In the genomic region with DNA sequence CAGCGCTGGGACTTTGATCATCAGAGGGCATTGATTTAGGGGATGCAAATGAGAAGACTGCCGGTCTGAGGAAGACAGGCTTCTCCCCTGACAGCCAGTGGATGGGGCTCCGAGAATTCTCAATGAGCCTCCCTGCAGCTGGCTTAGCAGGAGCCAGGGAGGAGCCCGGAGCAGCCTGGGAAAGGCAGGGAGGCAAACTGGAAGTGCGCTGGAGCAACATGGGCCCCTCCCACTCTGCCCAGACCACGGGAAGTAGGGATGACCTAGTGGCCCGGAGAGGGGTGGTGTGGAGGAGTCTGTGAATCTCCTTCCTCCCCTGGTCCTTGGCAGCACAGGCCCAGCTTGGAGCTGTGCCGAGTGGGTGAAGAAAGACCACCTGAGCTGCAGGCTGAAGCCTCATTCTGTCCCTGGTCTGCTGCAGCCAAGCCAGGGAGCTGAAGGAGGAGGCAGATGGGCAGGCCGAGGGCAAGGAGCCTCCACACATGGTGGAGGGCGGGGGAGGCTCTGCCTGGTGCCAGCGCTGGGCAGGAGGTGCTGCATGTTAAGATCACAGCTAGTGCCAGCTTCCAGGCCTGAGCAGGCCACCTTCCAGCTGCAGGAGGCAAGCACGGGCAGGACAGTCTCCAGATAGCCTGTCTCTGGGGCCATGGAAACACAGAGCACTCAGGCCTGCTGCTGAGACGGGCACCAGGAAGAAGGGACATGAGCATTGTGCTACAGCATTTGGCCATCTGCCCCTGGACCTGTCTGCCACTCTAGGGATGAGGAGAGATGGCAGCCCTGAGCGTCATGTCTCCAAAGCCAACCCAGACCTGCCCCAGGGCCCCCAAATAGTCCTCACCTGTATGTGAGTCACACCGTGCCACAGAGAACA, we compare ENCODE assay signal across 9 cellular contexts. TPM values are rescaled to one million over a fixed set of nuclear protein-coding genes. Genes with fewer than 3 reads are reported as not detected.
DNase-seq lines count a peak whose midpoint lies in the region; ATAC-seq and TF ChIP-seq lines count a peak whose summit lies in the region.
"Had no signal": no experiment of that assay in that cellular context is flagged by ENCODE, and none has a peak within 500 bp of the region (broad histone marks: within the 10 kb centered on the region; RNA-seq: fewer than 3 reads in every experiment).

No MANE protein-coding gene starts in this region.

- H2BK12ac ChIP-seq in H9 (ENCODE audit: insufficient read length, low read depth, low read length) = no peak overlapping the region

- H3K9ac ChIP-seq in H9 (ENCODE audit: extremely low read depth, insufficient read length, low read length) (no peak overlapping the region), SK-N-SH (no peak overlapping the region)

- H4K20me1 ChIP-seq in H9 (ENCODE audit: control insufficient read depth, insufficient read depth, insufficient read length) (no peaks in the 10 kb centered on the region), SK-N-SH (ENCODE audit: insufficient read depth) (no peaks in the 10 kb centered on the region)

- no peak overlapping the region for H3K18ac ChIP-seq in H9 (ENCODE audit: insufficient read length, low read depth, low read length)

- TF ChIP-seq RAD21 in SK-N-SH (IDR thresholded peaks at IDR 0.05; ENCODE audit: low read length) = no peak

- H3K27ac ChIP-seq in H9 (ENCODE audit: insufficient read length, low read depth, low read length) (no peak overlapping the region), SK-N-SH (ENCODE audit: low read depth in 2 of 2, low read length in 1 of 2) (peak overlapping the region in 1 of 2 experiments; percentile 70; a peak in 1 of 4 replicates), gastrocnemius medialis (no peak overlapping the region)

- H2BK20ac ChIP-seq in H9 (ENCODE audit: low read depth, low read length, poor library complexity, severe bottlenecking) = no peak overlapping the region

- peak overlapping the region in 2 of 3 experiments; percentile 40 to 78; a peak in 4 of 7 replicates for H3K27ac Mint-ChIP-seq in H9
- H3K27ac Mint-ChIP-seq: T-helper 1 cell treated with Interleukin-12 subunit alpha and Interleukin-12 subunit beta and Interleukin-4 antibody, amounts not matched to agents 30 μg/mL and 1 μg/mL, for 36 hours had no signal

- no peak for TF ChIP-seq EP300 in SK-N-SH (IDR thresholded peaks at IDR 0.05; ENCODE audit: borderline replicate concordance in 1 of 2, low read depth in 1 of 2, low read length in 1 of 2)

- in situ Hi-C loops in gastrocnemius medialis (cut with MboI; ENCODE audit: low sequenced_read_pairs in 4 of 4) = no loop called here

- H2AFZ ChIP-seq in H9 (ENCODE audit: low read length) = no peak overlapping the region
- no peak overlapping the region for H2AFZ ChIP-seq in SK-N-SH (ENCODE audit: low read depth)

- no CpG with 5 or more reads among the region's 15 CpGs for WGBS in H9 (ENCODE audit: extremely low coverage, insufficient read length, low lambda C conversion rate)
- WGBS in SK-N-SH (ENCODE audit: low lambda C conversion rate) = 67% methylated on average over 8 of the region's 15 CpGs

- H3K79me2 ChIP-seq in H9 (ENCODE audit: insufficient read depth, low read length) = no peaks in the 10 kb centered on the region
- H3K79me2 ChIP-seq in SK-N-SH (ENCODE audit: insufficient read depth) = no peaks in the 10 kb centered on the region

- no peak overlapping the region for H3K56ac ChIP-seq in H9 (ENCODE audit: insufficient read length, low read depth, low read length)

- H3K36me3 ChIP-seq in SK-N-SH (replicated peaks in 1 of 2; ENCODE audit: control insufficient read depth in 1 of 2, insufficient read depth in 2 of 2, low read length in 1 of 2) = no peaks in the 10 kb centered on the region
- no peaks in the 10 kb centered on the region for H3K36me3 ChIP-seq in gastrocnemius medialis

- peaks cover 7% of the 10 kb centered on the region for H3K27me3 Mint-ChIP-seq in H9 (ENCODE audit: low read depth)

- H3K14ac ChIP-seq in H9 (ENCODE audit: insufficient read depth, low read length) = peak overlapping the region; percentile 4; the same call in 1 of the 2 replicates

- POLR2A ChIA-PET in SK-N-SH (lab: Yijun Ruan, JAX) = no interaction called here

- H3K9me3 ChIP-seq in H9 (ENCODE audit: control insufficient read depth, low read depth, low read length) (no peaks in the 10 kb centered on the region), SK-N-SH (no peaks in the 10 kb centered on the region), gastrocnemius medialis (no peaks in the 10 kb centered on the region)

- TF ChIP-seq POLR2A in gastrocnemius medialis (IDR thresholded peaks at IDR 0.05) = no peak

- ATAC-seq in left cardiac atrium (peak; percentile 85 to 94), gastrocnemius medialis (peak; percentile 30 to 58), GM21447 (IDR thresholded peaks at IDR 0.05; ENCODE audit: unreplicated experiment) (no peak), HG03095 (IDR thresholded peaks at IDR 0.05; ENCODE audit: unreplicated experiment) (no peak), GM19324 (IDR thresholded peaks at IDR 0.05; ENCODE audit: low FRiP score, unreplicated experiment) (no peak)

- no peak overlapping the region for H3K4ac ChIP-seq in H9 (ENCODE audit: low read depth, low read length)

- peaks cover 0 to 1% of the 10 kb centered on the region in 2 experiments; a peak in 2 of 5 replicates for H3K9me3 Mint-ChIP-seq in H9
- H3K9me3 Mint-ChIP-seq: T-helper 1 cell treated with Interleukin-12 subunit alpha and Interleukin-12 subunit beta and Interleukin-4 antibody, amounts not matched to agents 30 μg/mL and 1 μg/mL, for 36 hours had no signal

- H3K9me2 ChIP-seq in SK-N-SH = no peaks in the 10 kb centered on the region

- H3K36me3 Mint-ChIP-seq in H9 (ENCODE audit: insufficient read depth in 1 of 3, low read depth in 3 of 3) = no peaks in the 10 kb centered on the region

- CTCF ChIA-PET in SK-N-SH (lab: Yijun Ruan, JAX) = interaction anchor here (0.8 to 2.2 kb wide), 6 partner anchors 10 to 210 kb away, joined by 3 to 7 read pairs (median 4); a partner anchor contains a TSS

- no peaks in the 10 kb centered on the region for H3K79me1 ChIP-seq in H9 (ENCODE audit: insufficient read depth, low read depth, low read length, poor library complexity, severe bottlenecking)

- H2BK5ac ChIP-seq in H9 (ENCODE audit: insufficient read length, low read length) = no peak overlapping the region

- no peak overlapping the region for H3K23ac ChIP-seq in H9 (ENCODE audit: insufficient read length, low read depth, low read length)

- H3F3A ChIP-seq in SK-N-SH (replicated peaks; ENCODE audit: insufficient read depth) = no peaks in the 10 kb centered on the region

- peak overlapping the region in 1 of 2 experiments; percentile 63; a peak in 3 of 5 replicates for H3K4me3 Mint-ChIP-seq in H9
- H3K4me3 Mint-ChIP-seq: T-helper 1 cell treated with Interleukin-12 subunit alpha and Interleukin-12 subunit beta and Interleukin-4 antibody, amounts not matched to agents 30 μg/mL and 1 μg/mL, for 36 hours had no signal

- H2BK15ac ChIP-seq in H9 (ENCODE audit: low read depth, low read length) = no peak overlapping the region; the same call in 1 of the 2 replicates

- no peak overlapping the region for H3T11ph ChIP-seq in H9 (ENCODE audit: low read length)

- peak overlapping the region; percentile 3 for H3K4me2 ChIP-seq in H9 (ENCODE audit: insufficient read depth, insufficient read length, low read length)
- H3K4me2 ChIP-seq in SK-N-SH = no peak overlapping the region

- H3K4me1 Mint-ChIP-seq in H9 = peaks cover 10 to 17% of the 10 kb centered on the region in 2 experiments

- no peak overlapping the region for H4K8ac ChIP-seq in H9 (replicated peaks; ENCODE audit: insufficient read length, low read depth, low read length)

- H4K5ac ChIP-seq in H9 (ENCODE audit: insufficient read length, low read depth, low read length) = no peak overlapping the region

- intact Hi-C loops in left cardiac atrium (cut with DNase I) (no loop called here), gastrocnemius medialis (cut with DNase I; ENCODE audit: low total_unique reads) (no loop called here)

- TF ChIP-seq CTCF in H9 (conservative IDR thresholded peaks at IDR 0.05) = no peak; the same call in 2 of the 3 replicates
- TF ChIP-seq CTCF in SK-N-SH (IDR thresholded peaks at IDR 0.05) = no peak
- TF ChIP-seq CTCF in gastrocnemius medialis (IDR thresholded peaks at IDR 0.05 in 4 of 5, conservative IDR thresholded peaks at IDR 0.05 in 1 of 5) = no peak

- H3K4me3 ChIP-seq in SK-N-SH (ENCODE audit: low read depth in 2 of 2, low read length in 1 of 2) = no peak overlapping the region
- no peak overlapping the region for H3K4me3 ChIP-seq in gastrocnemius medialis

- no peaks in the 10 kb centered on the region; the same call in 1 of the 2 replicates for H3K4me1 ChIP-seq in H9 (ENCODE audit: insufficient read depth, low read length)
- peaks cover 0 to 20% of the 10 kb centered on the region in 2 experiments; a peak in 1 of 4 replicates for H3K4me1 ChIP-seq in SK-N-SH (ENCODE audit: control insufficient read depth in 1 of 2, insufficient read depth in 2 of 2, low read depth in 1 of 2, low read length in 1 of 2)
- H3K4me1 ChIP-seq in gastrocnemius medialis = peaks cover 0 to 16% of the 10 kb centered on the region in 2 donors

- peak; percentile 80 for DNase-seq in H9
- DNase-seq in SK-N-SH = peak; percentile 54
- DNase-seq in left cardiac atrium = peak; percentile 63
- peak in 1 of 2 donors; percentile 37 for DNase-seq in gastrocnemius medialis
- DNase-seq in NOMO-1 treated with DMSO at 0.1 percent for 48 hours (lab: John Stamatoyannopoulos, UW; ENCODE audit: unreplicated experiment) = no peak

- H3K27me3 ChIP-seq in H9 (ENCODE audit: insufficient read depth, low read length) (no peaks in the 10 kb centered on the region), SK-N-SH (ENCODE audit: insufficient read depth) (no peaks in the 10 kb centered on the region), gastrocnemius medialis (no peaks in the 10 kb centered on the region)

- H4K91ac ChIP-seq in H9 (ENCODE audit: insufficient read length, low read depth, low read length) = no peak overlapping the region

- no peak overlapping the region for H2BK120ac ChIP-seq in H9 (ENCODE audit: low read depth, low read length, poor library complexity, severe bottlenecking)

- H3K23me2 ChIP-seq in H9 (ENCODE audit: insufficient read length, low read depth, low read length, poor library complexity, severe bottlenecking) = no peaks in the 10 kb centered on the region

- H2AK5ac ChIP-seq in H9 (ENCODE audit: insufficient read length, low read length) = no peak overlapping the region

RNA-seq across cellular contexts. Expression of a gene that starts 12.2 kb away (rescaled TPM):
- 100 and 101 TPM in 2 replicates for total RNA-seq in H9 (2021)
- 23.1 and 59.6 TPM in 2 replicates for polyA plus RNA-seq in SK-N-SH (2012; rRNA removed)
- 41.2 and 50.0 TPM in 2 replicates for polyA plus RNA-seq in SK-N-SH (2012; cell fraction: cytosol; rRNA removed)
- polyA plus RNA-seq in SK-N-SH (2012; cell fraction: nucleus; rRNA removed) = 82.8 and 84.4 TPM in 2 replicates
- total RNA-seq in left cardiac atrium = 10 to 100 TPM; 62.5 to 64.1 TPM
- total RNA-seq in gastrocnemius medialis = 10 to 100 TPM in 3 of 4 donors, 1 to 10 TPM in 1; 8.5 to 25.7 (median 22.0) TPM

Comparison
In these comparisons a context has a peak if more than half of its experiments do, and no peak if none do; other contexts are left out.
1. ATAC-seq: peak in left cardiac atrium (2 of 2) and gastrocnemius medialis (2 of 2); none in GM21447 (single experiment), HG03095 (single experiment) and GM19324 (single experiment).